24 cellular contexts compared by ENCODE assay signal in genomic region chr1:182803846-182804245, GRCh38. TPM values are rescaled to one million over a fixed set of nuclear protein-coding genes. Genes with fewer than 3 reads are reported as not detected.
DNase-seq lines count a peak whose midpoint lies in the region; ATAC-seq, FAIRE-seq and TF ChIP-seq lines count a peak whose summit lies in the region.
"Had no signal": no experiment of that assay in that cellular context is flagged by ENCODE, and none has a peak within 500 bp of the region (broad histone marks: within the 10 kb centered on the region; RNA-seq: fewer than 3 reads in every experiment).

No MANE protein-coding gene starts in this region.

- H3K27ac Mint-ChIP-seq in activated CD4-positive, alpha-beta memory T cell treated with anti-CD3 and anti-CD28 coated beads for 36 hours = no peak overlapping the region
- H3K27ac Mint-ChIP-seq: B cell; CD8-positive, alpha-beta memory T cell had no signal

- BruUV-seq in PC-3 (replicated peaks; lab: Mats Ljungman, UMichigan) = no TSS peak

- TF ChIP-seq CTCF in PC-3 (conservative IDR thresholded peaks at IDR 0.05; ENCODE audit: low read depth, low read length) = no peak
- TF ChIP-seq CTCF in bronchial epithelial cell (IDR thresholded peaks at IDR 0.05; ENCODE audit: insufficient read depth, low read length, severe bottlenecking) = no peak

- H3K27ac ChIP-seq in PC-3 (ENCODE audit: low read length) (no peak overlapping the region), epithelial cell of prostate (no peak overlapping the region)
- H3K27ac ChIP-seq: C4-2B, SJCRH30 had no signal

- no peaks in the 10 kb centered on the region for H3K36me3 ChIP-seq in PC-3 (ENCODE audit: low read depth, low read length)
- peaks cover 4% of the 10 kb centered on the region for H3K36me3 ChIP-seq in bronchial epithelial cell (ENCODE audit: control insufficient read depth, insufficient read depth, low read length)
- H3K36me3 ChIP-seq: SJCRH30 had no signal

- no peaks in the 10 kb centered on the region for H3K9me2 ChIP-seq in PC-3 (replicated peaks; ENCODE audit: low read length)

- H3K9ac ChIP-seq in PC-3 (ENCODE audit: low read length) = no peak overlapping the region

- no peaks in the 10 kb centered on the region for H4K20me1 ChIP-seq in PC-3 (ENCODE audit: low read length)

- H3K27me3 Mint-ChIP-seq in activated CD4-positive, alpha-beta memory T cell treated with anti-CD3 and anti-CD28 coated beads for 36 hours = no peaks in the 10 kb centered on the region
- H3K27me3 Mint-ChIP-seq: B cell had no signal

- ATAC-seq in PC-3 = no peak
- ATAC-seq: HCT116, Panc1, SK-N-SH treated with all-trans-retinoic acid at 6 μM for 48 hours had no signal

- no peak overlapping the region for H2AFZ ChIP-seq in PC-3 (ENCODE audit: low read length)

- H3K36me3 Mint-ChIP-seq in activated CD4-positive, alpha-beta memory T cell treated with anti-CD3 and anti-CD28 coated beads for 36 hours = peaks cover 13% of the 10 kb centered on the region

- H3K4me3 Mint-ChIP-seq in activated CD4-positive, alpha-beta memory T cell treated with anti-CD3 and anti-CD28 coated beads for 36 hours = no peak overlapping the region
- H3K4me3 Mint-ChIP-seq: B cell; CD8-positive, alpha-beta memory T cell had no signal

- no peaks in the 10 kb centered on the region for H3K9me3 Mint-ChIP-seq in activated CD4-positive, alpha-beta memory T cell treated with anti-CD3 and anti-CD28 coated beads for 36 hours
- H3K9me3 Mint-ChIP-seq: CD8-positive, alpha-beta memory T cell had no signal

- H3F3A ChIP-seq in PC-3 (ENCODE audit: low read length, unreplicated experiment) = no peaks in the 10 kb centered on the region

- H3K4me2 ChIP-seq in PC-3 (ENCODE audit: low read length) = no peak overlapping the region

- FAIRE-seq in bronchial epithelial cell (lab: Jason Lieb, UNC) = no peak
- FAIRE-seq: GM12892 had no signal

- no peaks in the 10 kb centered on the region for H3K79me2 ChIP-seq in PC-3 (ENCODE audit: low read length)

- H3K4me3 ChIP-seq in PC-3 (ENCODE audit: low read length) (no peak overlapping the region), bronchial epithelial cell (ENCODE audit: low read depth, low read length) (no peak overlapping the region)
- H3K4me3 ChIP-seq: SJCRH30 had no signal

- H3K9me3 ChIP-seq in PC-3 (ENCODE audit: low read length) = no peaks in the 10 kb centered on the region
- H3K9me3 ChIP-seq: SJCRH30 had no signal

- no peaks in the 10 kb centered on the region for H3K4me1 ChIP-seq in PC-3 (ENCODE audit: insufficient read depth, low read length)
- H3K4me1 ChIP-seq: SJCRH30 had no signal

- DNase-seq in PC-3 = peak; percentile 36
- peak; percentile 91 for DNase-seq in bronchial epithelial cell (ENCODE audit: low read depth)
- peak; percentile 69 for DNase-seq in epithelial cell of prostate (ENCODE audit: low read depth, low spot score)
- DNase-seq in activated CD4-positive, alpha-beta memory T cell treated with anti-CD3 and anti-CD28 coated beads for 36 hours = no peak
- no peak for DNase-seq in NCI-H345 (lab: John Stamatoyannopoulos, UW)
- DNase-seq in cardiac septum (ENCODE audit: low spot score) = no peak
- no peak for DNase-seq in HEK293T (ENCODE audit: extremely low spot score)
- DNase-seq: CD8-positive, alpha-beta memory T cell; DMS 273 treated with DMSO at 0.1 percent for 48 hours; DMS79; IMR-90; KG1; NCI-H1092 treated with DMSO at 0.1 percent for 48 hours; NCI-H1436; NCI-H187; NCI-H510A; NCI-H69; SJCRH30 had no signal

- H3K4me1 Mint-ChIP-seq in activated CD4-positive, alpha-beta memory T cell treated with anti-CD3 and anti-CD28 coated beads for 36 hours (ENCODE audit: low read depth) = no peaks in the 10 kb centered on the region
- H3K4me1 Mint-ChIP-seq: B cell; CD8-positive, alpha-beta memory T cell had no signal

- POLR2A ChIA-PET in PC-3 (lab: Charles Lee; ENCODE audit: unreplicated experiment) = no interaction called here
- POLR2A ChIA-PET in activated CD4-positive, alpha-beta memory T cell treated with anti-CD3 and anti-CD28 coated beads for 36 hours (lab: Charles Lee) = no interaction called here
- POLR2A ChIA-PET in HEK293T (lab: Yijun Ruan, JAX) = no interaction called here

- intact Hi-C loops in PC-3 (cut with micrococcal nuclease) (no loop called here), cardiac septum (cut with DNase I) (no loop called here)
- intact Hi-C loops in activated CD4-positive, alpha-beta memory T cell treated with anti-CD3 and anti-CD28 coated beads for 36 hours (cut with micrococcal nuclease) = no loop called here

- CTCF ChIA-PET in PC-3 (lab: Charles Lee) (no interaction called here), HEK293T (lab: Yijun Ruan, JAX) (no interaction called here)
- CTCF ChIA-PET in activated CD4-positive, alpha-beta memory T cell treated with anti-CD3 and anti-CD28 coated beads for 36 hours (lab: Charles Lee) = no interaction called here

- H3K27me3 ChIP-seq in PC-3 (ENCODE audit: low read length) (0 out of 2 replicates have a peak, but pooled peaks cover under 1% of the 10 kb centered on the region), bronchial epithelial cell (ENCODE audit: control insufficient read depth, insufficient read depth, low read length) (no peaks in the 10 kb centered on the region)
- H3K27me3 ChIP-seq: SJCRH30 had no signal

TF ChIP-seq in HEK293T, 16 proteins besides CTCF, POLR2A, EP300 and RAD21:
- TF ChIP-seq FOXA1 (IDR thresholded peaks at IDR 0.05) = no peak
- no peak for TF ChIP-seq CTBP1 (IDR thresholded peaks at IDR 0.05; ENCODE audit: borderline replicate concordance)
- no peak for TF ChIP-seq PKNOX1 (IDR thresholded peaks at IDR 0.05)
- TF ChIP-seq ARNT (IDR thresholded peaks at IDR 0.05) = no peak
- TF ChIP-seq TARDBP (IDR thresholded peaks at IDR 0.05) = no peak
- TF ChIP-seq SUZ12 (IDR thresholded peaks at IDR 0.05) = no peak
- no peak for TF ChIP-seq LEF1 (IDR thresholded peaks at IDR 0.05; ENCODE audit: borderline replicate concordance)
- no peak for TF ChIP-seq FOXK2 (IDR thresholded peaks at IDR 0.05)
- TF ChIP-seq SP1 (IDR thresholded peaks at IDR 0.05) = no peak
- no peak for TF ChIP-seq FOXM1 (IDR thresholded peaks at IDR 0.05; ENCODE audit: borderline replicate concordance)
- no peak for TF ChIP-seq ZNF384 (IDR thresholded peaks at IDR 0.05)
- no peak for TF ChIP-seq L3MBTL2 (conservative IDR thresholded peaks at IDR 0.05)
- TF ChIP-seq BHLHE40 (IDR thresholded peaks at IDR 0.05; ENCODE audit: borderline replicate concordance) = no peak
- no peak for TF ChIP-seq NFRKB (IDR thresholded peaks at IDR 0.05)
- TF ChIP-seq HDGF (IDR thresholded peaks at IDR 0.05; ENCODE audit: borderline replicate concordance) = no peak
TF ChIP-seq in HEK293T: peak in this region for 0.

RNA-seq across cellular contexts. Expression of gene NPL, which starts 14.3 kb away (rescaled TPM):
- total RNA-seq in PC-3 (2014; rRNA removed) = not detected in 2 replicates
- 2.4 and 18.8 TPM in 2 replicates for total RNA-seq in bronchial epithelial cell
- total RNA-seq in activated CD4-positive, alpha-beta memory T cell treated with anti-CD3 and anti-CD28 coated beads for 36 hours = 1 to 10 TPM; 3.8 to 7.8 TPM
- total RNA-seq in cardiac septum = 6.1 TPM

RNA-seq across cellular contexts. Expression of gene DHX9, which starts 35.3 kb away (rescaled TPM):
- 191 and 195 TPM in 2 replicates for total RNA-seq in PC-3 (2014; rRNA removed)
- 78.1 and 96.9 TPM in 2 replicates for total RNA-seq in bronchial epithelial cell
- total RNA-seq in activated CD4-positive, alpha-beta memory T cell treated with anti-CD3 and anti-CD28 coated beads for 36 hours = 100 to 1,000 TPM; 212 to 215 TPM
- 54.3 TPM for total RNA-seq in cardiac septum

Comparison
In these comparisons a context has a peak if more than half of its experiments do, and no peak if none do; other contexts are left out.
1. DNase-seq: peak in PC-3 (single experiment), bronchial epithelial cell (single experiment) and epithelial cell of prostate (single experiment); none in activated CD4-positive, alpha-beta memory T cell treated with anti-CD3 and anti-CD28 coated beads for 36 hours (single experiment), NCI-H345 (single experiment), cardiac septum (single experiment) and HEK293T (single experiment).